ENCODE assay signal across 26 cellular contexts in the genomic region with DNA sequence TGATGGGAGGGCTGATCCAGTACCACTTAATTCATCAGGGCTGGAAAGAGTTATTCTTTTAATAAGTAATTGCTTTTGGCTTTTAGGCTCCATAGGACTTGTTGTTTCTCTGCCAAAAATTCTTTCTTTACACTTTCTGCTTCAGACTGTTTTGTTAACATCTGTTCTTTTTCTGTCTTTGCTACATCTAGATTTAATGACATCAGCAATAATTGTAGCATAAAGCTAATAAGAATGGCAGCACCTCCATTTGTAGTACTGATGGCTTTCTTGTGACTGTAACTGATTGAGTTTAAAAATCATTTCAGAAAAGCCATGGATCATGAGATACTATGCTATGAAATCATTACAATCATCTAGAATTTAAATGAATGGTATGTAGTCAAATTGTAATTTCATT. TPM values are rescaled to one million over a fixed set of nuclear protein-coding genes. Genes with fewer than 3 reads are reported as not detected.
DNase-seq lines count a peak whose midpoint lies in the region; ATAC-seq, FAIRE-seq and TF ChIP-seq lines count a peak whose summit lies in the region.
"Had no signal": no experiment of that assay in that cellular context is flagged by ENCODE, and none has a peak within 500 bp of the region (broad histone marks: within the 10 kb centered on the region; RNA-seq: fewer than 3 reads in every experiment).

No MANE protein-coding gene starts in this region.

- BruUV-seq in HepG2 (replicated peaks; lab: Mats Ljungman, UMichigan): no TSS peak
- BruUV-seq in IMR-90 (replicated peaks; lab: Mats Ljungman, UMichigan): no TSS peak

- H2BK5ac ChIP-seq in IMR-90 (ENCODE audit: low read depth, low read length, poor library complexity, severe bottlenecking) (no peak overlapping the region), mesenchymal stem cell (ENCODE audit: low read depth, low read length, poor library complexity, severe bottlenecking) (no peak overlapping the region)

- TF ChIP-seq POLR2A in HepG2 (IDR thresholded peaks at IDR 0.05; ENCODE audit: insufficient read depth in 1 of 2, low read depth in 2 of 2, low read length in 2 of 2) (no peak), right lobe of liver (IDR thresholded peaks at IDR 0.05) (no peak), IMR-90 (IDR thresholded peaks at IDR 0.05; ENCODE audit: low read depth, low read length) (no peak)

- H3K79me2 ChIP-seq in HepG2 (ENCODE audit: insufficient read depth, low read length): no peaks in the 10 kb centered on the region
- no peaks in the 10 kb centered on the region for H3K79me2 ChIP-seq in astrocyte (ENCODE audit: insufficient read depth, low read length)

- H3K18ac ChIP-seq in IMR-90 (ENCODE audit: low read depth, low read length) (no peak overlapping the region), mesenchymal stem cell (ENCODE audit: low read depth in 1 of 2, low read length in 2 of 2) (no peak overlapping the region)

- no peak for DNase-seq in HepG2 (ENCODE audit: low spot score)
- no peak for DNase-seq in right lobe of liver
- DNase-seq in IMR-90: no peak
- DNase-seq in astrocyte (ENCODE audit: low read depth): no peak
- DNase-seq in GM10266 (ENCODE audit: extremely low spot score): no peak
- DNase-seq in ecto neural progenitor cell (ENCODE audit: low spot score): no peak
- no peak for DNase-seq in mesenchymal stem cell
- DNase-seq: 8988T; AML-193; Caco-2; CD4-positive, alpha-beta T cell; CD8-positive, alpha-beta T cell; DMS 273 treated with DMSO at 0.1 percent for 48 hours; DMS153; DMS53; DMS79; DND-41; EL; GDM1 had no signal

- H3K4me2 ChIP-seq in HepG2 (ENCODE audit: low read depth, low read length) (no peak overlapping the region), IMR-90 (ENCODE audit: low read depth, low read length) (no peak overlapping the region), astrocyte (ENCODE audit: low read length) (no peak overlapping the region), mesenchymal stem cell (ENCODE audit: low read length, poor library complexity, severe bottlenecking) (no peak overlapping the region)
- H3K4me2 ChIP-seq: BLaER1 treated with 17β-estradiol and CSF1 and Interleukin-3, amounts not matched to agents 10 nM and 100 nM had no signal

- no peaks in the 10 kb centered on the region for H3K4me1 ChIP-seq in HepG2 (ENCODE audit: insufficient read depth, low read length)
- H3K4me1 ChIP-seq in right lobe of liver: no peaks in the 10 kb centered on the region
- no peaks in the 10 kb centered on the region for H3K4me1 ChIP-seq in IMR-90 (ENCODE audit: control insufficient read depth, insufficient read depth, low read length)
- no peaks in the 10 kb centered on the region for H3K4me1 ChIP-seq in astrocyte (ENCODE audit: insufficient read depth, low read length)
- peaks cover 2% of the 10 kb centered on the region for H3K4me1 ChIP-seq in mesenchymal stem cell (ENCODE audit: control insufficient read depth, insufficient read depth, low read depth, low read length)
- H3K4me1 ChIP-seq: Caco-2 had no signal

- H3K14ac ChIP-seq in IMR-90 (replicated peaks; ENCODE audit: low read depth, low read length): no peak overlapping the region
- H3K14ac ChIP-seq in mesenchymal stem cell (ENCODE audit: low read length in 2 of 2): no peak overlapping the region

- TF ChIP-seq RAD21 in HepG2 (CRISPR knock-in tag; IDR thresholded peaks at IDR 0.05) (no peak), IMR-90 (IDR thresholded peaks at IDR 0.05; ENCODE audit: low read length) (no peak)

- H3K9ac ChIP-seq in HepG2 (ENCODE audit: insufficient read depth, low read depth, low read length) (no peak overlapping the region), IMR-90 (ENCODE audit: low read depth, low read length) (no peak overlapping the region), astrocyte (ENCODE audit: low read length) (no peak overlapping the region), mesenchymal stem cell (ENCODE audit: low read length) (no peak overlapping the region)
- H3K9ac ChIP-seq: BLaER1 treated with 17β-estradiol and CSF1 and Interleukin-3, amounts not matched to agents 10 nM and 100 nM had no signal

- H3K9me1 ChIP-seq in IMR-90 (ENCODE audit: insufficient read depth, low read length): no peaks in the 10 kb centered on the region

- H3K4me1 Mint-ChIP-seq in astrocyte (ENCODE audit: low read depth, unreplicated experiment): peaks cover 11% of the 10 kb centered on the region

- H2BK15ac ChIP-seq in IMR-90 (ENCODE audit: low read depth, low read length) (no peak overlapping the region), mesenchymal stem cell (ENCODE audit: low read depth, poor library complexity, severe bottlenecking) (no peak overlapping the region)

- H3K9me3 ChIP-seq in HepG2 (ENCODE audit: low read length): no peaks in the 10 kb centered on the region
- H3K9me3 ChIP-seq in right lobe of liver: no peaks in the 10 kb centered on the region
- H3K9me3 ChIP-seq in IMR-90 (ENCODE audit: control insufficient read depth, insufficient read depth, low read length): no peaks in the 10 kb centered on the region; the same call in 1 of the 2 replicates
- H3K9me3 ChIP-seq in astrocyte (ENCODE audit: insufficient read depth, low read depth, low read length): no peaks in the 10 kb centered on the region
- H3K9me3 ChIP-seq in mesenchymal stem cell (ENCODE audit: control insufficient read depth, low read length): no peaks in the 10 kb centered on the region
- H3K9me3 ChIP-seq: Caco-2 had no signal

- in situ Hi-C loops in HepG2 (cut with HindIII; ENCODE audit: extremely low pct_ligation_motif_present, low pct_unique_long_range_greater_than_20kb): no loop called here
- in situ Hi-C loops in IMR-90 (cut with MboI; ENCODE audit: low sequenced_read_pairs): loop anchor here (25.0 kb wide), 1 partner anchor 1039 kb away; a partner anchor contains a TSS

- H4K8ac ChIP-seq in IMR-90 (ENCODE audit: low read depth in 2 of 2, low read length in 2 of 2): no peak overlapping the region
- H4K8ac ChIP-seq in mesenchymal stem cell (ENCODE audit: low read length): no peak overlapping the region

- H3K27me3 Mint-ChIP-seq in astrocyte (ENCODE audit: low read depth, unreplicated experiment): peaks cover 27% of the 10 kb centered on the region
- H3K27me3 Mint-ChIP-seq: CD4-positive, alpha-beta T cell had no signal

- FAIRE-seq in HepG2 (lab: Jason Lieb, UNC) (no peak), astrocyte (lab: Jason Lieb, UNC) (peak; percentile 23)
- FAIRE-seq: A204.1, GM12891, GM19239 had no signal

- H4K20me1 ChIP-seq in HepG2 (ENCODE audit: insufficient read depth, low read length) (no peaks in the 10 kb centered on the region), IMR-90 (ENCODE audit: insufficient read depth, low read length) (no peaks in the 10 kb centered on the region), astrocyte (ENCODE audit: insufficient read depth, low read length) (no peaks in the 10 kb centered on the region)
- H4K20me1 ChIP-seq: BLaER1 treated with 17β-estradiol and CSF1 and Interleukin-3, amounts not matched to agents 10 nM and 100 nM had no signal

- no peak overlapping the region for H3K4me3 ChIP-seq in HepG2 (replicated peaks in 1 of 3; ENCODE audit: insufficient read depth in 1 of 3, low read depth in 2 of 3, low read length in 3 of 3)
- H3K4me3 ChIP-seq in right lobe of liver: no peak overlapping the region
- H3K4me3 ChIP-seq in IMR-90 (ENCODE audit: insufficient read depth, low read depth, low read length): no peak overlapping the region
- no peak overlapping the region for H3K4me3 ChIP-seq in astrocyte (ENCODE audit: insufficient read depth, low read depth, low read length)
- no peak overlapping the region for H3K4me3 ChIP-seq in mesenchymal stem cell (ENCODE audit: insufficient read depth in 1 of 2, low read depth in 1 of 2, low read length in 2 of 2)
- H3K4me3 ChIP-seq: BLaER1 treated with 17β-estradiol and CSF1 and Interleukin-3, amounts not matched to agents 10 nM and 100 nM had no signal

- TF ChIP-seq CTCF in HepG2 (CRISPR knock-in tag; IDR thresholded peaks at IDR 0.05) (no peak), right lobe of liver (IDR thresholded peaks at IDR 0.05) (no peak), IMR-90 (conservative IDR thresholded peaks at IDR 0.05; ENCODE audit: low read depth, low read length) (no peak), astrocyte (IDR thresholded peaks at IDR 0.05; ENCODE audit: insufficient read depth, low read depth, low read length) (no peak), GM10266 (IDR thresholded peaks at IDR 0.05; ENCODE audit: control insufficient read depth, insufficient read depth, low read depth, missing control alignments) (no peak)

- intact Hi-C loops in HepG2 (cut with micrococcal nuclease; ENCODE audit: unreplicated experiment): no loop called here
- intact Hi-C loops in right lobe of liver (cut with DNase I): no loop called here
- intact Hi-C loops in IMR-90 (cut with micrococcal nuclease): no loop called here

- H4K91ac ChIP-seq in IMR-90 (ENCODE audit: insufficient read depth, low read depth, low read length) (no peak overlapping the region), mesenchymal stem cell (ENCODE audit: low read length) (no peak overlapping the region)

- H3K9me3 Mint-ChIP-seq in astrocyte (ENCODE audit: unreplicated experiment): no peaks in the 10 kb centered on the region
- H3K9me3 Mint-ChIP-seq: CD4-positive, alpha-beta T cell; CD8-positive, alpha-beta T cell had no signal

- H2AK5ac ChIP-seq in IMR-90 (ENCODE audit: low read depth, low read length) (no peak overlapping the region), mesenchymal stem cell (ENCODE audit: low read length, severe bottlenecking) (no peak overlapping the region)

- H3K4ac ChIP-seq in IMR-90 (ENCODE audit: low read depth, low read length): no peak overlapping the region
- H3K4ac ChIP-seq in mesenchymal stem cell (ENCODE audit: low read depth in 1 of 2, low read length in 2 of 2): no peak overlapping the region

- H2BK12ac ChIP-seq in mesenchymal stem cell (ENCODE audit: low read length in 2 of 2): no peak overlapping the region

- H2AFZ ChIP-seq in HepG2 (ENCODE audit: low read length): no peak overlapping the region
- H2AFZ ChIP-seq in IMR-90 (replicated peaks; ENCODE audit: low read length, poor library complexity): no peak overlapping the region
- no peak overlapping the region for H2AFZ ChIP-seq in astrocyte (ENCODE audit: low read depth, low read length)
- no peak overlapping the region for H2AFZ ChIP-seq in mesenchymal stem cell (ENCODE audit: low read depth, low read length)

- no peak overlapping the region for H2BK20ac ChIP-seq in IMR-90 (ENCODE audit: low read depth, low read length)

- no peaks in the 10 kb centered on the region for H3K79me1 ChIP-seq in IMR-90 (ENCODE audit: low read depth in 1 of 2, low read length in 2 of 2)
- no peaks in the 10 kb centered on the region for H3K79me1 ChIP-seq in mesenchymal stem cell (replicated peaks; ENCODE audit: low read length, poor library complexity, severe bottlenecking)

- no peak overlapping the region for H3K23ac ChIP-seq in IMR-90 (ENCODE audit: low read depth, low read length)
- H3K23ac ChIP-seq in mesenchymal stem cell (ENCODE audit: low read length in 2 of 2): no peak overlapping the region

- H3K27me3 ChIP-seq in HepG2 (ENCODE audit: control insufficient read depth in 1 of 2, insufficient read depth in 2 of 2, low read length in 2 of 2): peaks cover 1 to 26% of the 10 kb centered on the region in 2 experiments; a peak in 2 of 5 replicates
- no peaks in the 10 kb centered on the region for H3K27me3 ChIP-seq in right lobe of liver
- peaks cover 5% of the 10 kb centered on the region; the same call in 1 of the 2 replicates for H3K27me3 ChIP-seq in IMR-90 (ENCODE audit: control insufficient read depth, insufficient read depth, low read length)
- peaks cover 11% of the 10 kb centered on the region for H3K27me3 ChIP-seq in astrocyte (ENCODE audit: insufficient read depth, low read length)
- H3K27me3 ChIP-seq in mesenchymal stem cell (ENCODE audit: control insufficient read depth in 1 of 2, insufficient read depth in 1 of 2, low read length in 2 of 2): peaks cover 18 to 22% of the 10 kb centered on the region in 2 experiments
- H3K27me3 ChIP-seq: BLaER1 treated with 17β-estradiol and CSF1 and Interleukin-3, amounts not matched to agents 10 nM and 100 nM had no signal

- H3K4me3 Mint-ChIP-seq in astrocyte (ENCODE audit: unreplicated experiment): no peak overlapping the region
- H3K4me3 Mint-ChIP-seq: B cell; CD4-positive, alpha-beta T cell; CD8-positive, alpha-beta T cell had no signal

- H3K27ac ChIP-seq in HepG2 (ENCODE audit: extremely low read length, insufficient read depth, low read length) (no peak overlapping the region), right lobe of liver (no peak overlapping the region), IMR-90 (ENCODE audit: insufficient read depth, low read length) (no peak overlapping the region), astrocyte (ENCODE audit: low read depth, low read length) (no peak overlapping the region), mesenchymal stem cell (ENCODE audit: low read length, poor library complexity, severe bottlenecking) (no peak overlapping the region)
- H3K27ac ChIP-seq: BLaER1 treated with 17β-estradiol and CSF1 and Interleukin-3, amounts not matched to agents 10 nM and 100 nM; C4-2B had no signal

- dilution Hi-C loops in IMR-90 (cut with HindIII; ENCODE audit: low sequenced_read_pairs, unreplicated experiment): no loop called here

- no peak overlapping the region for H2AK9ac ChIP-seq in IMR-90 (replicated peaks; ENCODE audit: low read depth, low read length, poor library complexity)

- H3K36me3 ChIP-seq in HepG2 (replicated peaks in 1 of 2; ENCODE audit: control insufficient read depth in 1 of 2, insufficient read depth in 2 of 2, low read length in 2 of 2) (no peaks in the 10 kb centered on the region), right lobe of liver (no peaks in the 10 kb centered on the region), IMR-90 (ENCODE audit: control insufficient read depth, insufficient read depth, low read length) (no peaks in the 10 kb centered on the region), astrocyte (ENCODE audit: insufficient read depth, low read length) (no peaks in the 10 kb centered on the region), mesenchymal stem cell (ENCODE audit: control insufficient read depth in 1 of 2, insufficient read depth in 2 of 2, low read depth in 1 of 2, low read length in 2 of 2) (no peaks in the 10 kb centered on the region)
- H3K36me3 ChIP-seq: BLaER1 treated with 17β-estradiol and CSF1 and Interleukin-3, amounts not matched to agents 10 nM and 100 nM had no signal

- no peak overlapping the region for H3K56ac ChIP-seq in IMR-90 (ENCODE audit: extremely low read depth, insufficient read depth, low read length)

- TF ChIP-seq EP300 in HepG2 (IDR thresholded peaks at IDR 0.05; ENCODE audit: low read depth in 2 of 2, low read length in 2 of 2) (no peak), HepG2 (CRISPR knock-in tag; IDR thresholded peaks at IDR 0.05; ENCODE audit: borderline replicate concordance) (no peak)

- no peak overlapping the region for H2BK120ac ChIP-seq in IMR-90 (ENCODE audit: low read depth, low read length)
- H2BK120ac ChIP-seq in mesenchymal stem cell (ENCODE audit: low read depth, low read length): no peak overlapping the region

- CTCF ChIA-PET in HepG2 (lab: Yijun Ruan, JAX; ENCODE audit: low intra/inter-chr PET ratio, low total read pairs): no interaction called here
- CTCF ChIA-PET in IMR-90 (lab: Yijun Ruan, JAX): no interaction called here

- no peak overlapping the region for H3K27ac Mint-ChIP-seq in astrocyte (ENCODE audit: unreplicated experiment)
- H3K27ac Mint-ChIP-seq: B cell; CD4-positive, alpha-beta T cell; CD8-positive, alpha-beta T cell had no signal

- ATAC-seq in HepG2 (no peak), right lobe of liver (no peak), IMR-90 (ENCODE audit: low read depth) (no peak)
- ATAC-seq: CD8-positive, alpha-beta T cell had no signal

- H3K36me3 Mint-ChIP-seq in astrocyte (ENCODE audit: low read depth, unreplicated experiment): no peaks in the 10 kb centered on the region
- H3K36me3 Mint-ChIP-seq: CD8-positive, alpha-beta T cell had no signal

- POLR2A ChIA-PET in HepG2 (lab: Yijun Ruan, JAX): no interaction called here
- POLR2A ChIA-PET in IMR-90 (lab: Charles Lee; ENCODE audit: unreplicated experiment): no interaction called here

- no peak overlapping the region for H4K5ac ChIP-seq in IMR-90 (ENCODE audit: low read depth, low read length)

RNA-seq across cellular contexts. Expression of a gene that starts 46.4 kb away (rescaled TPM):
- total RNA-seq in HepG2 (2016; rRNA removed; fragmentation: Illumina TruSeq; extraction: Trizol) (not detected in 2 replicates), right lobe of liver (10 to 100 TPM in 2 of 6 experiments, 1 to 10 TPM in 3, under 1 TPM in 1; 0.66 to 57.0 (median 4.7) TPM), IMR-90 (2012; rRNA removed) (not detected in 2 replicates), astrocyte (72.7 and 88.3 TPM in 2 replicates)
- not detected in 2 replicates for total RNA-seq in HepG2 (2016; cell fraction: cytosol; rRNA removed; fragmentation: Illumina TruSeq; extraction: Trizol; ENCODE audit: low read depth)
- not detected in 2 replicates for total RNA-seq in HepG2 (2016; cell fraction: insoluble cytoplasmic fraction; rRNA removed; fragmentation: Illumina TruSeq; extraction: Trizol)
- total RNA-seq in HepG2 (2016; cell fraction: membrane; rRNA removed; fragmentation: Illumina TruSeq; extraction: Trizol): not detected in 2 replicates
- total RNA-seq in HepG2 (2016; cell fraction: nucleus; rRNA removed; fragmentation: Illumina TruSeq; extraction: Trizol): not detected in 2 replicates
- polyA plus RNA-seq in HepG2 (2011; rRNA removed) (0.04 TPM in 1 of 2 replicates, not detected in the other), IMR-90 (2012; rRNA removed) (not detected in 2 replicates)
- 0.03 TPM in 1 of 2 replicates, not detected in the other for polyA plus RNA-seq in HepG2 (2011; cell fraction: cytosol; rRNA removed)
- 0.23 TPM in 1 of 2 replicates, not detected in the other for polyA plus RNA-seq in HepG2 (2011; cell fraction: nucleus; rRNA removed)
- polyA plus RNA-seq in HepG2 (2012): not detected in 2 replicates
- not detected in 2 replicates for polyA plus RNA-seq in HepG2 (2016; cell fraction: cytosol; fragmentation: Illumina TruSeq; extraction: Trizol; ENCODE audit: low read depth)
- polyA plus RNA-seq in HepG2 (2016; cell fraction: insoluble cytoplasmic fraction; fragmentation: Illumina TruSeq; extraction: Trizol; ENCODE audit: low read depth): not detected in 2 replicates
- not detected in 2 replicates for polyA plus RNA-seq in HepG2 (2016; cell fraction: membrane; fragmentation: Illumina TruSeq; extraction: Trizol; ENCODE audit: low read depth)
- not detected in 2 replicates for polyA plus RNA-seq in HepG2 (2016; cell fraction: nucleus; fragmentation: Illumina TruSeq; extraction: Trizol; ENCODE audit: insufficient read depth, low read depth)
- 9.1 TPM in 1 of 2 replicates, not detected in the other for polyA minus RNA-seq in HepG2 (2011; rRNA and poly(A)+ RNA removed; ENCODE audit: low replicate concordance)
- polyA minus RNA-seq in HepG2 (2011; cell fraction: cytosol; rRNA and poly(A)+ RNA removed): not detected in 2 replicates
- not detected in 2 replicates for polyA minus RNA-seq in HepG2 (2011; cell fraction: nucleus; rRNA and poly(A)+ RNA removed)
- polyA plus RNA-seq in IMR-90 (2012; cell fraction: cytosol; rRNA removed): not detected in 2 replicates
- polyA plus RNA-seq in IMR-90 (2012; cell fraction: nucleus; rRNA removed; ENCODE audit: low replicate concordance): 0.32 TPM in 1 of 2 replicates, not detected in the other
- polyA plus RNA-seq in mesenchymal stem cell (2013, experiment 1 of 2): 40.4 TPM
- polyA plus RNA-seq in mesenchymal stem cell (2013, experiment 2 of 2): 43.3 TPM
- total RNA-seq: G401 had no signal
